In genomic region chr17:77733576-77734296, GRCh38 we compare ENCODE assay signal across 10 cellular contexts.
DNase-seq lines count a peak whose midpoint lies in the region; ATAC-seq, FAIRE-seq and TF ChIP-seq lines count a peak whose summit lies in the region.
"Had no signal": no experiment of that assay in that cellular context is flagged by ENCODE, and none has a peak within 500 bp of the region (broad histone marks: within the 10 kb centered on the region; RNA-seq: fewer than 3 reads in every experiment).

No MANE protein-coding gene starts in this region.

- H3K36me3 ChIP-seq in left ventricle myocardium inferior (no peaks in the 10 kb centered on the region), neural progenitor cell (peaks cover 10% of the 10 kb centered on the region)
- H3K36me3 ChIP-seq: BLaER1, upper lobe of right lung had no signal

- FAIRE-seq in urothelium cell line (lab: Jason Lieb, UNC): peak; percentile 5

- H3K27ac ChIP-seq in left ventricle myocardium inferior (replicated peaks) (peak overlapping the region; percentile 92), caudate nucleus (ENCODE audit: low read depth, low read length) (peak overlapping the region; percentile 90), neural progenitor cell (no peak overlapping the region)
- H3K27ac ChIP-seq: BLaER1 had no signal

- H3K4me1 ChIP-seq in left ventricle myocardium inferior: peaks cover 57% of the 10 kb centered on the region
- peaks cover 48% of the 10 kb centered on the region for H3K4me1 ChIP-seq in neural progenitor cell

- ATAC-seq in left ventricle myocardium superior (no peak), GM21381 (IDR thresholded peaks at IDR 0.05; ENCODE audit: unreplicated experiment) (no peak)

- H3K9me3 Mint-ChIP-seq in neural progenitor cell: peaks cover 36% of the 10 kb centered on the region

- intact Hi-C loops in left ventricle myocardium inferior (cut with micrococcal nuclease): no loop called here
- intact Hi-C loops in left ventricle myocardium superior (cut with micrococcal nuclease): no loop called here

- H3K4me2 ChIP-seq in neural progenitor cell: no peak overlapping the region

- no peak for DNase-seq in left ventricle myocardium inferior
- no peak for DNase-seq in left ventricle myocardium superior
- DNase-seq in caudate nucleus (lab: John Stamatoyannopoulos, UW): no peak
- no peak for DNase-seq in neural progenitor cell (ENCODE audit: low spot score)
- no peak for DNase-seq in urothelium cell line (ENCODE audit: low spot score)
- DNase-seq in GM19238 (ENCODE audit: insufficient read length, low spot score): no peak
- no peak for DNase-seq in erythroblast (lab: John Stamatoyannopoulos, UW)

- H3K27me3 Mint-ChIP-seq in neural progenitor cell (ENCODE audit: insufficient read depth, low read depth): peaks cover 3% of the 10 kb centered on the region

- no peaks in the 10 kb centered on the region for H3K79me2 ChIP-seq in neural progenitor cell (ENCODE audit: low read depth)

- H4K20me1 ChIP-seq in neural progenitor cell (ENCODE audit: low read depth): no peaks in the 10 kb centered on the region
- H4K20me1 ChIP-seq: BLaER1 had no signal

- no peak for TF ChIP-seq POLR2A in erythroblast (IDR thresholded peaks at IDR 0.05; ENCODE audit: low read length)

- no peak overlapping the region for H3K9ac ChIP-seq in neural progenitor cell
- H3K9ac ChIP-seq: BLaER1 had no signal

- peak overlapping the region; percentile 91 for H3K27ac Mint-ChIP-seq in neural progenitor cell

- H3K4me3 Mint-ChIP-seq in neural progenitor cell: no peak overlapping the region

- peaks cover 49% of the 10 kb centered on the region for H3F3A ChIP-seq in neural progenitor cell (ENCODE audit: low read depth)

- TF ChIP-seq CTCF in left ventricle myocardium inferior (IDR thresholded peaks at IDR 0.05; ENCODE audit: borderline replicate concordance) (no peak), neural progenitor cell (IDR thresholded peaks at IDR 0.05) (no peak)

- no peak overlapping the region for H2AFZ ChIP-seq in neural progenitor cell (replicated peaks)

- H3K9me3 ChIP-seq in left ventricle myocardium inferior (replicated peaks) (peaks cover 20% of the 10 kb centered on the region), neural progenitor cell (ENCODE audit: low read depth) (peaks cover 13% of the 10 kb centered on the region)
- H3K9me3 ChIP-seq: upper lobe of right lung had no signal

- H3K4me3 ChIP-seq in left ventricle myocardium inferior (peak overlapping the region; percentile 37), neural progenitor cell (no peak overlapping the region)
- H3K4me3 ChIP-seq: BLaER1, upper lobe of right lung had no signal

- no peaks in the 10 kb centered on the region for H3K27me3 ChIP-seq in left ventricle myocardium inferior (ENCODE audit: low read depth)
- H3K27me3 ChIP-seq in neural progenitor cell: peaks cover 6% of the 10 kb centered on the region
- H3K27me3 ChIP-seq: BLaER1, upper lobe of right lung had no signal

- H3K4me1 Mint-ChIP-seq in neural progenitor cell: peaks cover 50% of the 10 kb centered on the region

- H3K36me3 Mint-ChIP-seq in neural progenitor cell: peaks cover 2% of the 10 kb centered on the region
